10 cellular contexts compared by ENCODE assay signal in genomic region chr6:43708857-43709653, GRCh38. TPM values are rescaled to one million over a fixed set of nuclear protein-coding genes. Genes with fewer than 3 reads are reported as not detected.
DNase-seq lines count a peak whose midpoint lies in the region; ATAC-seq, FAIRE-seq and TF ChIP-seq lines count a peak whose summit lies in the region.
"Had no signal": no experiment of that assay in that cellular context is flagged by ENCODE, and none has a peak within 500 bp of the region (broad histone marks: within the 10 kb centered on the region; RNA-seq: fewer than 3 reads in every experiment).

No MANE protein-coding gene starts in this region.

- FAIRE-seq in HepG2 (lab: Jason Lieb, UNC), result no peak
- FAIRE-seq: RCC 7860 had no signal

- no peak overlapping the region for H3K4me2 ChIP-seq in HepG2 (ENCODE audit: low read depth, low read length)

- H3K36me3 ChIP-seq in brain microvascular endothelial cell (replicated peaks), result no peaks in the 10 kb centered on the region
- H3K36me3 ChIP-seq in HepG2 (replicated peaks in 1 of 2; ENCODE audit: control insufficient read depth in 1 of 2, insufficient read depth in 2 of 2, low read length in 2 of 2), result no peaks in the 10 kb centered on the region
- H3K36me3 ChIP-seq in vagina, result no peaks in the 10 kb centered on the region

- H4K20me1 ChIP-seq in HepG2 (ENCODE audit: insufficient read depth, low read length), result no peaks in the 10 kb centered on the region

- POLR2A ChIA-PET in HepG2 (lab: Yijun Ruan, JAX), result interaction anchor here (0.8 kb wide), 1 partner anchor 42 kb away, joined by 3 read pairs; no protein-coding TSS in a partner anchor

- no peak for TF ChIP-seq EP300 in HepG2 (IDR thresholded peaks at IDR 0.05; ENCODE audit: low read depth in 2 of 2, low read length in 2 of 2)
- no peak for TF ChIP-seq EP300 in HepG2 (CRISPR knock-in tag; IDR thresholded peaks at IDR 0.05; ENCODE audit: borderline replicate concordance)

- H3K79me2 ChIP-seq in HepG2 (ENCODE audit: insufficient read depth, low read length), result no peaks in the 10 kb centered on the region

- H3K4me3 ChIP-seq in brain microvascular endothelial cell (ENCODE audit: low read depth, low read length) (no peak overlapping the region), HepG2 (replicated peaks in 1 of 3; ENCODE audit: insufficient read depth in 1 of 3, low read depth in 2 of 3, low read length in 3 of 3) (no peak overlapping the region), vagina (no peak overlapping the region)

- TF ChIP-seq POLR2A in HepG2 (IDR thresholded peaks at IDR 0.05; ENCODE audit: insufficient read depth in 1 of 2, low read depth in 2 of 2, low read length in 2 of 2) (no peak), vagina (IDR thresholded peaks at IDR 0.05) (no peak)

- H2AFZ ChIP-seq in HepG2 (ENCODE audit: low read length), result no peak overlapping the region

- no peak overlapping the region for H3K9ac ChIP-seq in HepG2 (ENCODE audit: insufficient read depth, low read depth, low read length)

- no peak for TF ChIP-seq RAD21 in HepG2 (CRISPR knock-in tag; IDR thresholded peaks at IDR 0.05)

- ATAC-seq in HepG2 (no peak), HG03108 (IDR thresholded peaks at IDR 0.05; ENCODE audit: unreplicated experiment) (no peak)

- WGBS in HepG2 (ENCODE audit: low lambda C conversion rate), result 14% methylated on average over 5 of the region's 5 CpGs

- in situ Hi-C loops in brain microvascular endothelial cell (cut with HindIII; ENCODE audit: low pct_ligation_motif_present, low sequenced_read_pairs), result no loop called here
- in situ Hi-C loops in HepG2 (cut with HindIII; ENCODE audit: extremely low pct_ligation_motif_present, low pct_unique_long_range_greater_than_20kb), result no loop called here

- H3K9me3 ChIP-seq in HepG2 (ENCODE audit: low read length) (no peaks in the 10 kb centered on the region), vagina (no peaks in the 10 kb centered on the region)

- intact Hi-C loops in HepG2 (cut with micrococcal nuclease; ENCODE audit: unreplicated experiment) (no loop called here), vagina (cut with DNase I) (no loop called here)

- TF ChIP-seq CTCF in brain microvascular endothelial cell (IDR thresholded peaks at IDR 0.05; ENCODE audit: low read depth, low read length, missing control alignments) (no peak), HepG2 (CRISPR knock-in tag; IDR thresholded peaks at IDR 0.05) (no peak), vagina (IDR thresholded peaks at IDR 0.05) (no peak)

- H3K27me3 ChIP-seq in brain microvascular endothelial cell (replicated peaks) (no peaks in the 10 kb centered on the region), HepG2 (ENCODE audit: control insufficient read depth in 1 of 2, insufficient read depth in 2 of 2, low read length in 2 of 2) (peaks cover 0 to 9% of the 10 kb centered on the region in 2 experiments; a peak in 4 of 5 replicates), vagina (no peaks in the 10 kb centered on the region)

- CTCF ChIA-PET in HepG2 (lab: Yijun Ruan, JAX; ENCODE audit: low intra/inter-chr PET ratio, low total read pairs), result interaction anchor here (0.7 kb wide), 1 partner anchor 27 kb away, joined by 3 read pairs; no protein-coding TSS in a partner anchor

- H3K27ac ChIP-seq in brain microvascular endothelial cell (no peak overlapping the region), HepG2 (ENCODE audit: extremely low read length, insufficient read depth, low read length) (no peak overlapping the region), vagina (peak overlapping the region; percentile 86)

- DNase-seq in activated T-cell treated with anti-CD3 and anti-CD28 coated beads, Interleukin-2, amount 50 U/mL, for 48 hours, result peak; percentile 36 to 39
- no peak for DNase-seq in activated T-cell treated with anti-CD3 and anti-CD28 coated beads for 4 hours
- peak; percentile 61 for DNase-seq in brain microvascular endothelial cell
- no peak for DNase-seq in HepG2 (ENCODE audit: low spot score)
- no peak for DNase-seq in vagina (ENCODE audit: extremely low spot score in 2 of 2)
- no peak for DNase-seq in central memory CD4-positive, alpha-beta T cell
- DNase-seq in 8988T, result no peak
- DNase-seq: CD4-positive, CD25-positive, alpha-beta regulatory T cell had no signal

- peaks cover 73% of the 10 kb centered on the region for H3K4me1 ChIP-seq in HepG2 (ENCODE audit: insufficient read depth, low read length)
- peaks cover 63% of the 10 kb centered on the region for H3K4me1 ChIP-seq in vagina

- BruUV-seq in HepG2 (replicated peaks; lab: Mats Ljungman, UMichigan), result no TSS peak

TF ChIP-seq in HepG2, 621 proteins besides CTCF, POLR2A, EP300 and RAD21 (continues in another document):
- no peak for TF ChIP-seq ZNF484 (CRISPR knock-in tag; IDR thresholded peaks at IDR 0.05; ENCODE audit: borderline replicate concordance, low read depth)
- TF ChIP-seq MTF1 (CRISPR knock-in tag; IDR thresholded peaks at IDR 0.05), result no peak
- TF ChIP-seq STAT5B (CRISPR knock-in tag; IDR thresholded peaks at IDR 0.05), result no peak
- TF ChIP-seq NCOA5 (CRISPR knock-in tag; IDR thresholded peaks at IDR 0.05), result no peak
- TF ChIP-seq HNRNPK (IDR thresholded peaks at IDR 0.05; ENCODE audit: low read depth, low read length, poor library complexity, severe bottlenecking), result peak; percentile 25
- peak; percentile 62 for TF ChIP-seq CEBPG (CRISPR knock-in tag; IDR thresholded peaks at IDR 0.05)
- TF ChIP-seq PAWR (CRISPR knock-in tag; IDR thresholded peaks at IDR 0.05; ENCODE audit: borderline replicate concordance), result no peak
- TF ChIP-seq RARA (CRISPR knock-in tag; IDR thresholded peaks at IDR 0.05), result peak; percentile 63
- TF ChIP-seq RXRA (CRISPR knock-in tag; IDR thresholded peaks at IDR 0.05), result no peak
- TF ChIP-seq TAF1 (CRISPR knock-in tag; IDR thresholded peaks at IDR 0.05), result no peak
- TF ChIP-seq GMEB1 (CRISPR knock-in tag; IDR thresholded peaks at IDR 0.05; ENCODE audit: borderline replicate concordance), result no peak
- TF ChIP-seq MIXL1 (CRISPR knock-in tag; IDR thresholded peaks at IDR 0.05), result no peak
- TF ChIP-seq GATAD2A (CRISPR knock-in tag; IDR thresholded peaks at IDR 0.05), result 0 out of 2 replicates have a peak, but pooled peaks have one; percentile 20

RNA-seq across cellular contexts. Expression of gene MRPS18A, which starts 21.5 kb away (rescaled TPM):
- 89.1 and 100 TPM in 2 replicates for total RNA-seq in HepG2 (2016; rRNA removed; fragmentation: Illumina TruSeq; extraction: Trizol)
- total RNA-seq in HepG2 (2016; cell fraction: cytosol; rRNA removed; fragmentation: Illumina TruSeq; extraction: Trizol; ENCODE audit: low read depth), result 51.0 and 53.1 TPM in 2 replicates
- 92.0 and 115 TPM in 2 replicates for total RNA-seq in HepG2 (2016; cell fraction: insoluble cytoplasmic fraction; rRNA removed; fragmentation: Illumina TruSeq; extraction: Trizol)
- 52.2 and 52.5 TPM in 2 replicates for total RNA-seq in HepG2 (2016; cell fraction: membrane; rRNA removed; fragmentation: Illumina TruSeq; extraction: Trizol)
- 44.5 and 50.5 TPM in 2 replicates for total RNA-seq in HepG2 (2016; cell fraction: nucleus; rRNA removed; fragmentation: Illumina TruSeq; extraction: Trizol)
- 87.8 and 102 TPM in 2 replicates for polyA plus RNA-seq in HepG2 (2011; rRNA removed)
- polyA plus RNA-seq in HepG2 (2011; cell fraction: cytosol; rRNA removed), result 108 and 150 TPM in 2 replicates
- polyA plus RNA-seq in HepG2 (2011; cell fraction: nucleus; rRNA removed), result 43.7 and 43.9 TPM in 2 replicates
- polyA plus RNA-seq in HepG2 (2012), result 56.6 and 66.1 TPM in 2 replicates
- polyA plus RNA-seq in HepG2 (2016; cell fraction: cytosol; fragmentation: Illumina TruSeq; extraction: Trizol; ENCODE audit: low read depth), result 59.0 and 63.6 TPM in 2 replicates
- 121 and 138 TPM in 2 replicates for polyA plus RNA-seq in HepG2 (2016; cell fraction: insoluble cytoplasmic fraction; fragmentation: Illumina TruSeq; extraction: Trizol; ENCODE audit: low read depth)
- 49.5 and 50.7 TPM in 2 replicates for polyA plus RNA-seq in HepG2 (2016; cell fraction: membrane; fragmentation: Illumina TruSeq; extraction: Trizol; ENCODE audit: low read depth)
- polyA plus RNA-seq in HepG2 (2016; cell fraction: nucleus; fragmentation: Illumina TruSeq; extraction: Trizol; ENCODE audit: insufficient read depth, low read depth), result 49.3 and 56.1 TPM in 2 replicates
- polyA minus RNA-seq in HepG2 (2011; rRNA and poly(A)+ RNA removed; ENCODE audit: low replicate concordance), result 146 and 147 TPM in 2 replicates
- polyA minus RNA-seq in HepG2 (2011; cell fraction: cytosol; rRNA and poly(A)+ RNA removed), result 32.4 and 35.6 TPM in 2 replicates
- 65.1 and 66.4 TPM in 2 replicates for polyA minus RNA-seq in HepG2 (2011; cell fraction: nucleus; rRNA and poly(A)+ RNA removed)
- 31.9 TPM for total RNA-seq in vagina

Comparison
In these comparisons a context has a peak if more than half of its experiments do, and no peak if none do; other contexts are left out.
1. DNase-seq: peak in activated T-cell treated with anti-CD3 and anti-CD28 coated beads, Interleukin-2, amount 50 U/mL, for 48 hours (2 of 2) and brain microvascular endothelial cell (single experiment); none in activated T-cell treated with anti-CD3 and anti-CD28 coated beads for 4 hours (single experiment), HepG2 (single experiment), vagina (0 of 2), central memory CD4-positive, alpha-beta T cell (single experiment) and 8988T (single experiment).